ENCODE assay signal across 1 cellular context in genomic region chr19:34364830-34365462, GRCh38.
TF ChIP-seq lines count a peak whose summit lies in the region.

Gene GPI (plus strand): TSS chr19:34365196. CDS start chr19:34365267, 71 bp downstream.

TF ChIP-seq in HepG2, 621 proteins besides CTCF, POLR2A, EP300 and RAD21 (continued from another document):
- peak in 1 of 2 experiments; percentile 46; a peak in 1 of 4 replicates for TF ChIP-seq HMGXB4 (CRISPR knock-in tag; IDR thresholded peaks at IDR 0.05; ENCODE audit: borderline replicate concordance in 1 of 2, low read depth in 1 of 2)
- 0 out of 2 replicates have a peak, but pooled peaks have one; percentile 22 for TF ChIP-seq HDAC1 (CRISPR knock-in tag; IDR thresholded peaks at IDR 0.05)
- TF ChIP-seq ZSCAN12 (CRISPR knock-in tag; IDR thresholded peaks at IDR 0.05), result peak; percentile 13; the same call in 1 of the 2 replicates
- TF ChIP-seq, protein P1, sequence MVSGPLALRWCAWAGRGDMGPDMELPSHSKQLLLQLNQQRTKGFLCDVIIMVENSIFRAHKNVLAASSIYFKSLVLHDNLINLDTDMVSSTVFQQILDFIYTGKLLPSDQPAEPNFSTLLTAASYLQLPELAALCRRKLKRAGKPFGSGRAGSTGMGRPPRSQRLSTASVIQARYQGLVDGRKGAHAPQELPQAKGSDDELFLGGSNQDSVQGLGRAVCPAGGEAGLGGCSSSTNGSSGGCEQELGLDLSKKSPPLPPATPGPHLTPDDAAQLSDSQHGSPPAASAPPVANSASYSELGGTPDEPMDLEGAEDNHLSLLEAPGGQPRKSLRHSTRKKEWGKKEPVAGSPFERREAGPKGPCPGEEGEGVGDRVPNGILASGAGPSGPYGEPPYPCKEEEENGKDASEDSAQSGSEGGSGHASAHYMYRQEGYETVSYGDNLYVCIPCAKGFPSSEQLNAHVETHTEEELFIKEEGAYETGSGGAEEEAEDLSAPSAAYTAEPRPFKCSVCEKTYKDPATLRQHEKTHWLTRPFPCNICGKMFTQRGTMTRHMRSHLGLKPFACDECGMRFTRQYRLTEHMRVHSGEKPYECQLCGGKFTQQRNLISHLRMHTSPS (CRISPR knock-in tag; IDR thresholded peaks at IDR 0.05; ENCODE audit: low read depth), result peak; percentile 92
- TF ChIP-seq ZNF687 (CRISPR knock-in tag; IDR thresholded peaks at IDR 0.05), result peak; percentile 76
- TF ChIP-seq ZNF747 (CRISPR knock-in tag; IDR thresholded peaks at IDR 0.05; ENCODE audit: borderline replicate concordance), result 0 out of 2 replicates have a peak, but pooled peaks have one; percentile 16
- TF ChIP-seq HOXA3 (CRISPR knock-in tag; IDR thresholded peaks at IDR 0.05), result peak; percentile 13; the same call in 1 of the 2 replicates
- TF ChIP-seq HMG20A (CRISPR knock-in tag; IDR thresholded peaks at IDR 0.05; ENCODE audit: borderline replicate concordance), result 0 out of 2 replicates have a peak, but pooled peaks have one; percentile 12
- 0 out of 2 replicates have a peak, but pooled peaks have one; percentile 10 for TF ChIP-seq THRA (CRISPR knock-in tag; IDR thresholded peaks at IDR 0.05; ENCODE audit: borderline replicate concordance)
- peak; percentile 71 for TF ChIP-seq SAP130 (CRISPR knock-in tag; IDR thresholded peaks at IDR 0.05; ENCODE audit: low read depth)
- peak; percentile 57; the same call in 1 of the 2 replicates for TF ChIP-seq KMT2A (CRISPR knock-in tag; IDR thresholded peaks at IDR 0.05)
- peak; percentile 6; the same call in 1 of the 2 replicates for TF ChIP-seq ZBED4 (CRISPR knock-in tag; IDR thresholded peaks at IDR 0.05; ENCODE audit: borderline replicate concordance)
